Comparison of ENCODE assay signal across 22 cellular contexts in the genomic region with DNA sequence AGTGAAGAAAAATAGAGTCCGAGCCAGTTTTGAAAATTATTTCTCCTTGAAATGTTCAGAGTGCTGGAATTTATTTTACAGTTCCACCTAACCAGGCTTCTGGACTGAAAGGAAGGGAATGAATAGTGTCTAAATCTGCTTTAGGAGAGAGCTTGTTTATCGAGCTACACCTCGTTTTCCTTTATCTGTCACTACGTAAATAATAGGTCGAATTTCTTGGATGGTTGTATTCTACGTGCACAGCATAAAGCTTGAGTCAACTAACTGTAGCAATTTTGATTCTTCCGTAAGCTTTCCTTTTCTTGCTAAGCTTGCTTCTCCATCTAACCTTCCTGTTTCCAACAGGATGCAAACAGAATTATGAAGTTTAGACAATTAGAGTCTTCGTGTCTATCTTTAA. TPM values are rescaled to one million over a fixed set of nuclear protein-coding genes. Genes with fewer than 3 reads are reported as not detected.
"Had no signal": no experiment of that assay in that cellular context is flagged by ENCODE, and none has a peak within 500 bp of the region (broad histone marks: within the 10 kb centered on the region; RNA-seq: fewer than 3 reads in every experiment).

No MANE protein-coding gene starts in this region.

- DNase-seq: IMR-90, Karpas-422, KG1, MG63, NCI-H1092 treated with DMSO at 0.1 percent for 48 hours, NCI-H1436, NCI-H187, NCI-H2029 treated with DMSO at 0.1 percent for 48 hours, NCI-H2171, NCI-H226, NCI-H446, NCI-H510A, NCI-H524 treated with DMSO at 0.1 percent for 48 hours, NCI-H69, SIG-M5, T-helper 1 cell had no signal

- ATAC-seq: HepG2, Panc1, Right ventricle myocardium inferior had no signal

- H3K4me1 ChIP-seq: SJSA1 had no signal

- H3K27ac ChIP-seq: SJSA1, SK-N-MC had no signal

- H3K36me3 ChIP-seq: MG63, SJSA1 had no signal

- H3K27me3 ChIP-seq: MG63, SJSA1 had no signal

- H3K9me3 ChIP-seq: MG63, SJSA1 had no signal

- H3K4me3 ChIP-seq: MG63, SJSA1, SK-N-MC had no signal

RNA-seq across cellular contexts. Expression of gene ADGRL3, which starts 48.6 kb away (rescaled TPM):
- total RNA-seq: RPMI7951, SJSA1 had no signal
